In the genomic region with DNA sequence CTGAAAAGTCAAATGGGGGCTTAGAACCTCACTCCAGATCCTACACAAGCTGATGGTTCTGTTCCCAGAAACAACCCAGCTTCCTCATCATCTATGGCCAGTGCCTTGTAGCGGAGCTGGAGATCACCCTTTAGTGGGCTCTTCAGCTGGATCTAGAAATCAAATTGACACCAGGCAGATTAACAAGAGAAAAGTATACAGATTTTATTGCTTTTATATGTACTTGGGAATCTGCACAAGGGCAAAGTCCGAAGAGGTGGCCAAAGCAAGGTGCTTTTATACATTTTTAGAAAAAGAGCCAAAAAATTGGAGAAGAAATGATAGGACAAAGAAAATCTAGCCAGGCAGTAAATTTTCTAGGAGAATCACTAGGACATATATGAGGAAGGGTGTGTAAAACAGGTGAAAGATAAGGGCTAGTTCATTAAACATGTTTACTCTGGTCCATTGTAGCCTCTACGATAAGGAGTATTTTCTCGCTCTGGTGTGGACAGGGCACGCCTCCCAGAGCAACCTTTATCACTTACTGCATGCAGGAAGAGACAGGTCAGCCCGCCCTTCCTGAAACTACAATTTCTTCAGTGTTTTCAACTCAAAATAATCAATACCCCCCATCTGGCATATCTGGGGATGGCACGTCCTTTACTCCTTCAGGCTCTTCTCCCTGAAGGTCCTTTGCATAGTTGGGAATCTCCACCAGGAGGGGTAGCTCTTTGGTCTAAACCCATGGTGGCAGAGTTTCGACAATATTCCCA, we compare ENCODE assay signal across 2 cellular contexts.
TF ChIP-seq lines count a peak whose summit lies in the region.

No MANE protein-coding gene starts in this region.

TF ChIP-seq in A549, 52 proteins besides CTCF, POLR2A, EP300 and RAD21 (continued from another document):
- TF ChIP-seq, protein P1, sequence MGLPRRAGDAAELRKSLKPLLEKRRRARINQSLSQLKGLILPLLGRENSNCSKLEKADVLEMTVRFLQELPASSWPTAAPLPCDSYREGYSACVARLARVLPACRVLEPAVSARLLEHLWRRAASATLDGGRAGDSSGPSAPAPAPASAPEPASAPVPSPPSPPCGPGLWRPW (IDR thresholded peaks at IDR 0.05), result no peak

TF ChIP-seq in K562, 482 proteins besides CTCF, POLR2A, EP300 and RAD21 (continued from another document and continues in another):
- TF ChIP-seq, protein P2, sequence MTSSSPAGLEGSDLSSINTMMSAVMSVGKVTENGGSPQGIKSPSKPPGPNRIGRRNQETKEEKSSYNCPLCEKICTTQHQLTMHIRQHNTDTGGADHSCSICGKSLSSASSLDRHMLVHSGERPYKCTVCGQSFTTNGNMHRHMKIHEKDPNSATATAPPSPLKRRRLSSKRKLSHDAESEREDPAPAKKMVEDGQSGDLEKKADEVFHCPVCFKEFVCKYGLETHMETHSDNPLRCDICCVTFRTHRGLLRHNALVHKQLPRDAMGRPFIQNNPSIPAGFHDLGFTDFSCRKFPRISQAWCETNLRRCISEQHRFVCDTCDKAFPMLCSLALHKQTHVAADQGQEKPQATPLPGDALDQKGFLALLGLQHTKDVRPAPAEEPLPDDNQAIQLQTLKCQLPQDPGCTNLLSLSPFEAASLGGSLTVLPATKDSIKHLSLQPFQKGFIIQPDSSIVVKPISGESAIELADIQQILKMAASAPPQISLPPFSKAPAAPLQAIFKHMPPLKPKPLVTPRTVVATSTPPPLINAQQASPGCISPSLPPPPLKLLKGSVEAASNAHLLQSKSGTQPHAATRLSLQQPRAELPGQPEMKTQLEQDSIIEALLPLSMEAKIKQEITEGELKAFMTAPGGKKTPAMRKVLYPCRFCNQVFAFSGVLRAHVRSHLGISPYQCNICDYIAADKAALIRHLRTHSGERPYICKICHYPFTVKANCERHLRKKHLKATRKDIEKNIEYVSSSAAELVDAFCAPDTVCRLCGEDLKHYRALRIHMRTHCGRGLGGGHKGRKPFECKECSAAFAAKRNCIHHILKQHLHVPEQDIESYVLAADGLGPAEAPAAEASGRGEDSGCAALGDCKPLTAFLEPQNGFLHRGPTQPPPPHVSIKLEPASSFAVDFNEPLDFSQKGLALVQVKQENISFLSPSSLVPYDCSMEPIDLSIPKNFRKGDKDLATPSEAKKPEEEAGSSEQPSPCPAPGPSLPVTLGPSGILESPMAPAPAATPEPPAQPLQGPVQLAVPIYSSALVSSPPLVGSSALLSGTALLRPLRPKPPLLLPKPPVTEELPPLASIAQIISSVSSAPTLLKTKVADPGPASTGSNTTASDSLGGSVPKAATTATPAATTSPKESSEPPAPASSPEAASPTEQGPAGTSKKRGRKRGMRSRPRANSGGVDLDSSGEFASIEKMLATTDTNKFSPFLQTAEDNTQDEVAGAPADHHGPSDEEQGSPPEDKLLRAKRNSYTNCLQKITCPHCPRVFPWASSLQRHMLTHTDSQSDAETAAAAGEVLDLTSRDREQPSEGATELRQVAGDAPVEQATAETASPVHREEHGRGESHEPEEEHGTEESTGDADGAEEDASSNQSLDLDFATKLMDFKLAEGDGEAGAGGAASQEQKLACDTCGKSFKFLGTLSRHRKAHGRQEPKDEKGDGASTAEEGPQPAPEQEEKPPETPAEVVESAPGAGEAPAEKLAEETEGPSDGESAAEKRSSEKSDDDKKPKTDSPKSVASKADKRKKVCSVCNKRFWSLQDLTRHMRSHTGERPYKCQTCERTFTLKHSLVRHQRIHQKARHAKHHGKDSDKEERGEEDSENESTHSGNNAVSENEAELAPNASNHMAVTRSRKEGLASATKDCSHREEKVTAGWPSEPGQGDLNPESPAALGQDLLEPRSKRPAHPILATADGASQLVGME (CRISPR knock-in tag; IDR thresholded peaks at IDR 0.05), result peak; percentile 82; the same call in 1 of the 2 replicates
- TF ChIP-seq CREB1 (IDR thresholded peaks at IDR 0.05) (no peak), CREB1 (CRISPR knock-in tag; IDR thresholded peaks at IDR 0.05) (no peak), TAF9B (IDR thresholded peaks at IDR 0.05; ENCODE audit: partially characterized antibody) (no peak), TRIM24 (IDR thresholded peaks at IDR 0.05) (0 out of 4 replicates have a peak, but pooled peaks of 1 of the 2 experiments have one; percentile 18), PRMT5 (CRISPR knock-in tag; IDR thresholded peaks at IDR 0.05) (no peak), TBL1XR1 (IDR thresholded peaks at IDR 0.05; ENCODE audit: low read length in 2 of 2) (0 out of 4 replicates have a peak, but pooled peaks of 1 of the 2 experiments have one; percentile 48), PTRF (tag; IDR thresholded peaks at IDR 0.05) (no peak), COPS2 (conservative IDR thresholded peaks at IDR 0.05) (no peak), NCOR1 (IDR thresholded peaks at IDR 0.05) (0 out of 2 replicates have a peak, but pooled peaks have one; percentile 33), DPF2 (IDR thresholded peaks at IDR 0.05) (no peak; the same call in 1 of the 2 replicates), ZNF41 (CRISPR knock-in tag; conservative IDR thresholded peaks at IDR 0.05) (no peak), TAF7 (tag; IDR thresholded peaks at IDR 0.05) (no peak), ZNF583 (CRISPR knock-in tag; IDR thresholded peaks at IDR 0.05) (0 out of 2 replicates have a peak, but pooled peaks have one; percentile 30), MTA1 (IDR thresholded peaks at IDR 0.05; ENCODE audit: borderline replicate concordance) (no peak), TAL1 (IDR thresholded peaks at IDR 0.05) (peak; percentile 43), FOXP1 (CRISPR knock-in tag; IDR thresholded peaks at IDR 0.05) (no peak), ZC3H4 (CRISPR knock-in tag; IDR thresholded peaks at IDR 0.05; ENCODE audit: borderline replicate concordance) (no peak), RBBP5 (IDR thresholded peaks at IDR 0.05; ENCODE audit: borderline replicate concordance, insufficient read depth, low read length, poor library complexity, severe bottlenecking) (no peak), MTA2 (IDR thresholded peaks at IDR 0.05; ENCODE audit: low read depth) (0 out of 2 replicates have a peak, but pooled peaks have one; percentile 6), CBFA2T3 (IDR thresholded peaks at IDR 0.05) (peak; percentile 75), DMBX1 (CRISPR knock-in tag; IDR thresholded peaks at IDR 0.05; ENCODE audit: borderline replicate concordance) (no peak), MCM7 (IDR thresholded peaks at IDR 0.05) (no peak), TCFL5 (CRISPR knock-in tag; conservative IDR thresholded peaks at IDR 0.05) (no peak), ZZZ3 (IDR thresholded peaks at IDR 0.05) (no peak), ZNF134 (CRISPR knock-in tag; conservative IDR thresholded peaks at IDR 0.05) (no peak), ZNF785 (CRISPR knock-in tag; IDR thresholded peaks at IDR 0.05) (no peak), ARID1B (IDR thresholded peaks at IDR 0.05) (peak; percentile 73), ZNF3 (CRISPR knock-in tag; IDR thresholded peaks at IDR 0.05) (no peak), SIX5 (IDR thresholded peaks at IDR 0.05; ENCODE audit: borderline replicate concordance in 1 of 2, insufficient read depth in 1 of 2, low read depth in 1 of 2, low read length in 2 of 2) (no peak)
- TF ChIP-seq, protein P3, sequence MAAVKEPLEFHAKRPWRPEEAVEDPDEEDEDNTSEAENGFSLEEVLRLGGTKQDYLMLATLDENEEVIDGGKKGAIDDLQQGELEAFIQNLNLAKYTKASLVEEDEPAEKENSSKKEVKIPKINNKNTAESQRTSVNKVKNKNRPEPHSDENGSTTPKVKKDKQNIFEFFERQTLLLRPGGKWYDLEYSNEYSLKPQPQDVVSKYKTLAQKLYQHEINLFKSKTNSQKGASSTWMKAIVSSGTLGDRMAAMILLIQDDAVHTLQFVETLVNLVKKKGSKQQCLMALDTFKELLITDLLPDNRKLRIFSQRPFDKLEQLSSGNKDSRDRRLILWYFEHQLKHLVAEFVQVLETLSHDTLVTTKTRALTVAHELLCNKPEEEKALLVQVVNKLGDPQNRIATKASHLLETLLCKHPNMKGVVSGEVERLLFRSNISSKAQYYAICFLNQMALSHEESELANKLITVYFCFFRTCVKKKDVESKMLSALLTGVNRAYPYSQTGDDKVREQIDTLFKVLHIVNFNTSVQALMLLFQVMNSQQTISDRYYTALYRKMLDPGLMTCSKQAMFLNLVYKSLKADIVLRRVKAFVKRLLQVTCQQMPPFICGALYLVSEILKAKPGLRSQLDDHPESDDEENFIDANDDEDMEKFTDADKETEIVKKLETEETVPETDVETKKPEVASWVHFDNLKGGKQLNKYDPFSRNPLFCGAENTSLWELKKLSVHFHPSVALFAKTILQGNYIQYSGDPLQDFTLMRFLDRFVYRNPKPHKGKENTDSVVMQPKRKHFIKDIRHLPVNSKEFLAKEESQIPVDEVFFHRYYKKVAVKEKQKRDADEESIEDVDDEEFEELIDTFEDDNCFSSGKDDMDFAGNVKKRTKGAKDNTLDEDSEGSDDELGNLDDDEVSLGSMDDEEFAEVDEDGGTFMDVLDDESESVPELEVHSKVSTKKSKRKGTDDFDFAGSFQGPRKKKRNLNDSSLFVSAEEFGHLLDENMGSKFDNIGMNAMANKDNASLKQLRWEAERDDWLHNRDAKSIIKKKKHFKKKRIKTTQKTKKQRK (IDR thresholded peaks at IDR 0.05; ENCODE audit: borderline replicate concordance, low read depth, low read length), result no peak
- TF ChIP-seq, protein P4, sequence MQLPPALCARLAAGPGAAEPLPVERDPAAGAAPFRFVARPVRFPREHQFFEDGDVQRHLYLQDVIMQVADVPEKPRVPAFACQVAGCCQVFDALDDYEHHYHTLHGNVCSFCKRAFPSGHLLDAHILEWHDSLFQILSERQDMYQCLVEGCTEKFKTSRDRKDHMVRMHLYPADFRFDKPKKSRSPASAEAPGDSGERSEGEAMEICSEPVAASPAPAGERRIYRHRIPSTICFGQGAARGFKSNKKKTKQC (CRISPR knock-in tag; IDR thresholded peaks at IDR 0.05), result no peak
- TF ChIP-seq, protein P5, sequence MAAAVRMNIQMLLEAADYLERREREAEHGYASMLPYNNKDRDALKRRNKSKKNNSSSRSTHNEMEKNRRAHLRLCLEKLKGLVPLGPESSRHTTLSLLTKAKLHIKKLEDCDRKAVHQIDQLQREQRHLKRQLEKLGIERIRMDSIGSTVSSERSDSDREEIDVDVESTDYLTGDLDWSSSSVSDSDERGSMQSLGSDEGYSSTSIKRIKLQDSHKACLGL (CRISPR knock-in tag; IDR thresholded peaks at IDR 0.05; ENCODE audit: borderline replicate concordance, poor library complexity, severe bottlenecking), result no peak
- TF ChIP-seq, protein P6, sequence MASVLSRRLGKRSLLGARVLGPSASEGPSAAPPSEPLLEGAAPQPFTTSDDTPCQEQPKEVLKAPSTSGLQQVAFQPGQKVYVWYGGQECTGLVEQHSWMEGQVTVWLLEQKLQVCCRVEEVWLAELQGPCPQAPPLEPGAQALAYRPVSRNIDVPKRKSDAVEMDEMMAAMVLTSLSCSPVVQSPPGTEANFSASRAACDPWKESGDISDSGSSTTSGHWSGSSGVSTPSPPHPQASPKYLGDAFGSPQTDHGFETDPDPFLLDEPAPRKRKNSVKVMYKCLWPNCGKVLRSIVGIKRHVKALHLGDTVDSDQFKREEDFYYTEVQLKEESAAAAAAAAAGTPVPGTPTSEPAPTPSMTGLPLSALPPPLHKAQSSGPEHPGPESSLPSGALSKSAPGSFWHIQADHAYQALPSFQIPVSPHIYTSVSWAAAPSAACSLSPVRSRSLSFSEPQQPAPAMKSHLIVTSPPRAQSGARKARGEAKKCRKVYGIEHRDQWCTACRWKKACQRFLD (CRISPR knock-in tag; IDR thresholded peaks at IDR 0.05), result no peak
- TF ChIP-seq, protein P7, sequence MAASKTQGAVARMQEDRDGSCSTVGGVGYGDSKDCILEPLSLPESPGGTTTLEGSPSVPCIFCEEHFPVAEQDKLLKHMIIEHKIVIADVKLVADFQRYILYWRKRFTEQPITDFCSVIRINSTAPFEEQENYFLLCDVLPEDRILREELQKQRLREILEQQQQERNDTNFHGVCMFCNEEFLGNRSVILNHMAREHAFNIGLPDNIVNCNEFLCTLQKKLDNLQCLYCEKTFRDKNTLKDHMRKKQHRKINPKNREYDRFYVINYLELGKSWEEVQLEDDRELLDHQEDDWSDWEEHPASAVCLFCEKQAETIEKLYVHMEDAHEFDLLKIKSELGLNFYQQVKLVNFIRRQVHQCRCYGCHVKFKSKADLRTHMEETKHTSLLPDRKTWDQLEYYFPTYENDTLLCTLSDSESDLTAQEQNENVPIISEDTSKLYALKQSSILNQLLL (CRISPR knock-in tag; IDR thresholded peaks at IDR 0.05; ENCODE audit: borderline replicate concordance), result no peak
- TF ChIP-seq, protein P8, sequence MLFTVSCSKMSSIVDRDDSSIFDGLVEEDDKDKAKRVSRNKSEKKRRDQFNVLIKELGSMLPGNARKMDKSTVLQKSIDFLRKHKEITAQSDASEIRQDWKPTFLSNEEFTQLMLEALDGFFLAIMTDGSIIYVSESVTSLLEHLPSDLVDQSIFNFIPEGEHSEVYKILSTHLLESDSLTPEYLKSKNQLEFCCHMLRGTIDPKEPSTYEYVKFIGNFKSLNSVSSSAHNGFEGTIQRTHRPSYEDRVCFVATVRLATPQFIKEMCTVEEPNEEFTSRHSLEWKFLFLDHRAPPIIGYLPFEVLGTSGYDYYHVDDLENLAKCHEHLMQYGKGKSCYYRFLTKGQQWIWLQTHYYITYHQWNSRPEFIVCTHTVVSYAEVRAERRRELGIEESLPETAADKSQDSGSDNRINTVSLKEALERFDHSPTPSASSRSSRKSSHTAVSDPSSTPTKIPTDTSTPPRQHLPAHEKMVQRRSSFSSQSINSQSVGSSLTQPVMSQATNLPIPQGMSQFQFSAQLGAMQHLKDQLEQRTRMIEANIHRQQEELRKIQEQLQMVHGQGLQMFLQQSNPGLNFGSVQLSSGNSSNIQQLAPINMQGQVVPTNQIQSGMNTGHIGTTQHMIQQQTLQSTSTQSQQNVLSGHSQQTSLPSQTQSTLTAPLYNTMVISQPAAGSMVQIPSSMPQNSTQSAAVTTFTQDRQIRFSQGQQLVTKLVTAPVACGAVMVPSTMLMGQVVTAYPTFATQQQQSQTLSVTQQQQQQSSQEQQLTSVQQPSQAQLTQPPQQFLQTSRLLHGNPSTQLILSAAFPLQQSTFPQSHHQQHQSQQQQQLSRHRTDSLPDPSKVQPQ (CRISPR knock-in tag; IDR thresholded peaks at IDR 0.05; ENCODE audit: borderline replicate concordance), result no peak
- TF ChIP-seq, protein P9, sequence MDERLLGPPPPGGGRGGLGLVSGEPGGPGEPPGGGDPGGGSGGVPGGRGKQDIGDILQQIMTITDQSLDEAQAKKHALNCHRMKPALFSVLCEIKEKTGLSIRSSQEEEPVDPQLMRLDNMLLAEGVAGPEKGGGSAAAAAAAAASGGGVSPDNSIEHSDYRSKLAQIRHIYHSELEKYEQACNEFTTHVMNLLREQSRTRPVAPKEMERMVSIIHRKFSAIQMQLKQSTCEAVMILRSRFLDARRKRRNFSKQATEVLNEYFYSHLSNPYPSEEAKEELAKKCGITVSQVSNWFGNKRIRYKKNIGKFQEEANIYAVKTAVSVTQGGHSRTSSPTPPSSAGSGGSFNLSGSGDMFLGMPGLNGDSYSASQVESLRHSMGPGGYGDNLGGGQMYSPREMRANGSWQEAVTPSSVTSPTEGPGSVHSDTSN (CRISPR knock-in tag; IDR thresholded peaks at IDR 0.05; ENCODE audit: low read depth), result no peak
- TF ChIP-seq, protein P9 (tag; conservative IDR thresholded peaks at IDR 0.05; ENCODE audit: low read depth), result peak; percentile 49; the same call in 1 of the 2 replicates
